Comparison of ENCODE assay signal across 11 cellular contexts in the genomic region with DNA sequence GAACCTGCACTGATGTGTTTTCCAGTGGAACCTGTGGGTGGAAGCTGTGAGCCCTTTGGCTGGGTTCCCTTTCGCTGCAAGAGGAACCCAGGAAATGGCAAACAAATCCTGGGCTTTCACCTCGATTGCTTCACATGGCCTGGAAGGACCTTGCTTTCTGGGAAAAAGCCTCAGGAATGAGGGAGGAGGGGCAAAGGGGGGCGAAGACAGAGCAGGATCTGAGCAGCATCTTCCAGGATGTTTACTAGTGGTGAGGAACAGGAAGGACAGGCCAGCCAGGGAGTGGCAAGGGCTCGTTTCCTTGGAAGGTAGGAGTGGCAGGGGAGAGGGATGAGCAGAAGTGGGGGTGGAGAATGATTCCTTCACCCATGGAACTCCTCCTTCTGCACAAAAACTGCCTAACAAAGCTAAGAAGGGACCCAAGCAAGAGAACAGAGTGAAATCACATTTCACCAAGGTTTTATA. TPM values are rescaled to one million over a fixed set of nuclear protein-coding genes. Genes with fewer than 3 reads are reported as not detected.
DNase-seq lines count a peak whose midpoint lies in the region; ATAC-seq and TF ChIP-seq lines count a peak whose summit lies in the region.
"Had no signal": no experiment of that assay in that cellular context is flagged by ENCODE, and none has a peak within 500 bp of the region (broad histone marks: within the 10 kb centered on the region; RNA-seq: fewer than 3 reads in every experiment).

No MANE protein-coding gene starts in this region.

- intact Hi-C loops in PC-9 (cut with micrococcal nuclease; ENCODE audit: unreplicated experiment) = no loop called here
- intact Hi-C loops in left lung (cut with DNase I) = no loop called here

- H3K27me3 ChIP-seq in PC-9 (ENCODE audit: insufficient read depth, low read depth) (no peaks in the 10 kb centered on the region), fibroblast of lung (ENCODE audit: control insufficient read depth, insufficient read depth, low read length) (no peaks in the 10 kb centered on the region), osteoblast (ENCODE audit: insufficient read depth, low read length) (no peaks in the 10 kb centered on the region), left lung (peaks cover 0 to 5% of the 10 kb centered on the region in 2 donors)

- H3K27ac ChIP-seq in PC-9 = no peak overlapping the region
- H3K27ac ChIP-seq in fibroblast of lung (ENCODE audit: insufficient read depth, low read length) = no peak overlapping the region
- H3K27ac ChIP-seq in osteoblast (ENCODE audit: low read depth, low read length) = no peak overlapping the region
- no peak overlapping the region for H3K27ac ChIP-seq in left lung

- peak; percentile 27 for DNase-seq in COLO829 (ENCODE audit: low spot score)
- peak; percentile 31 to 33 for DNase-seq in PC-9
- DNase-seq in fibroblast of lung (ENCODE audit: low read depth in 2 of 2) = peak; percentile 65 to 78
- DNase-seq in osteoblast (ENCODE audit: insufficient read length, low spot score, missing footprints) = peak; percentile 86
- no peak for DNase-seq in activated CD8-positive, alpha-beta memory T cell treated with anti-CD3 and anti-CD28 coated beads, Interleukin-2, amount 50 U/mL, for 48 hours
- DNase-seq in left lung = no peak
- DNase-seq in GF-D8 (lab: John Stamatoyannopoulos, UW) = no peak
- DNase-seq: DMS53, naive B cell, NCI-H1417 had no signal

- no TSS peak for BruUV-seq in PC-9 (replicated peaks; lab: Mats Ljungman, UMichigan)

- no peaks in the 10 kb centered on the region for H3K9me2 ChIP-seq in PC-9 (ENCODE audit: insufficient read depth)

- CTCF ChIA-PET in PC-9 (lab: Charles Lee) = no interaction called here

- POLR2A ChIA-PET in PC-9 (lab: Charles Lee; ENCODE audit: unreplicated experiment) = no interaction called here

- H3K9ac ChIP-seq in fibroblast of lung (ENCODE audit: insufficient read depth, low read length) = no peak overlapping the region

- H3K36me3 ChIP-seq in PC-9 (ENCODE audit: low read depth) = no peaks in the 10 kb centered on the region
- H3K36me3 ChIP-seq in fibroblast of lung (ENCODE audit: control insufficient read depth, insufficient read depth, low read length) = peaks cover 2% of the 10 kb centered on the region
- peaks cover 16% of the 10 kb centered on the region for H3K36me3 ChIP-seq in osteoblast (ENCODE audit: insufficient read depth, low read length)
- H3K36me3 ChIP-seq in left lung = no peaks in the 10 kb centered on the region

- H2AFZ ChIP-seq in PC-9 (no peak overlapping the region), fibroblast of lung (ENCODE audit: low read length) (no peak overlapping the region), osteoblast (ENCODE audit: low read length) (no peak overlapping the region)

- H4K20me1 ChIP-seq in PC-9 (ENCODE audit: insufficient read depth) (no peaks in the 10 kb centered on the region), fibroblast of lung (ENCODE audit: control insufficient read depth, extremely low read depth, insufficient read depth, low read length) (no peaks in the 10 kb centered on the region), osteoblast (ENCODE audit: insufficient read depth, low read length) (peaks cover 11% of the 10 kb centered on the region)

- H3F3A ChIP-seq in PC-9 (ENCODE audit: insufficient read depth, low read depth) = peaks cover 8% of the 10 kb centered on the region; the same call in 1 of the 2 replicates

- H3K4me3 ChIP-seq in PC-9 (no peak overlapping the region), fibroblast of lung (replicated peaks in 1 of 4; ENCODE audit: control extremely low read depth in 1 of 4, insufficient read depth in 1 of 4, low read depth in 3 of 4, low read length in 4 of 4) (no peak overlapping the region), osteoblast (ENCODE audit: insufficient read depth, low read length) (no peak overlapping the region), left lung (no peak overlapping the region)

- ATAC-seq in left lung (no peak), GM18909 (IDR thresholded peaks at IDR 0.05; ENCODE audit: poor library complexity, unreplicated experiment) (no peak)

- H3K79me2 ChIP-seq in PC-9 (ENCODE audit: low read depth) = no peaks in the 10 kb centered on the region
- peaks cover 5% of the 10 kb centered on the region for H3K79me2 ChIP-seq in fibroblast of lung (ENCODE audit: control insufficient read depth, insufficient read depth, low read length)
- peaks cover 32% of the 10 kb centered on the region for H3K79me2 ChIP-seq in osteoblast (ENCODE audit: insufficient read depth, low read length)

- H3K4me1 ChIP-seq in PC-9 (replicated peaks; ENCODE audit: insufficient read depth) (peaks cover 14% of the 10 kb centered on the region), fibroblast of lung (ENCODE audit: control insufficient read depth, extremely low read depth, insufficient read depth, low read length) (peaks cover 6% of the 10 kb centered on the region), osteoblast (ENCODE audit: insufficient read depth, low read length) (peaks cover 18% of the 10 kb centered on the region), left lung (peaks cover 0 to 8% of the 10 kb centered on the region in 2 donors)

- H3K4me2 ChIP-seq in PC-9 (peak overlapping the region; percentile 45), fibroblast of lung (ENCODE audit: extremely low read depth, insufficient read depth, low read length) (no peak overlapping the region), osteoblast (ENCODE audit: insufficient read depth, low read length) (no peak overlapping the region)

- no peak for TF ChIP-seq CTCF in PC-9 (conservative IDR thresholded peaks at IDR 0.05)
- peak; percentile 8 to 19 for TF ChIP-seq CTCF in fibroblast of lung (conservative IDR thresholded peaks at IDR 0.05 in 1 of 2, IDR thresholded peaks at IDR 0.05 in 1 of 2; ENCODE audit: low read depth in 1 of 2, low read length in 2 of 2)
- TF ChIP-seq CTCF in osteoblast (IDR thresholded peaks at IDR 0.05; ENCODE audit: extremely low read depth, low read depth, low read length) = peak; percentile 16
- no peak for TF ChIP-seq CTCF in left lung (IDR thresholded peaks at IDR 0.05)

- H3K9me3 ChIP-seq in PC-9 (ENCODE audit: insufficient read depth, low read depth) (no peaks in the 10 kb centered on the region), fibroblast of lung (ENCODE audit: control insufficient read depth, insufficient read depth, low read depth, low read length) (no peaks in the 10 kb centered on the region), osteoblast (ENCODE audit: low read depth, low read length) (no peaks in the 10 kb centered on the region), left lung (peaks cover 0 to 5% of the 10 kb centered on the region in 2 donors)

RNA-seq across cellular contexts. Expression of gene SLC2A10, which starts 5.9 kb away (rescaled TPM):
- total RNA-seq in PC-9 (2021) (28.6 and 33.6 TPM in 2 replicates), fibroblast of lung (42.1 and 47.2 TPM in 2 replicates), osteoblast (44.2 and 47.4 TPM in 2 replicates), left lung (10 to 100 TPM; 12.9 to 26.1 TPM)
- polyA plus RNA-seq in fibroblast of lung = 20.4 and 35.3 TPM in 2 replicates
- polyA plus RNA-seq in fibroblast of lung (2012) = 15.9 and 24.3 TPM in 2 replicates
- polyA minus RNA-seq in fibroblast of lung (ENCODE audit: low replicate concordance) = 28.0 and 51.5 TPM in 2 replicates

RNA-seq across cellular contexts. Expression of gene TP53RK, which starts 26.1 kb away (rescaled TPM):
- total RNA-seq in PC-9 (2021) (9.9 and 10.4 TPM in 2 replicates), fibroblast of lung (19.5 TPM in 2 replicates), osteoblast (18.0 and 21.0 TPM in 2 replicates), left lung (10 to 100 TPM in 1 of 2 donors, 1 to 10 TPM in 1; 9.6 to 11.6 TPM)
- 9.2 and 10.5 TPM in 2 replicates for polyA plus RNA-seq in fibroblast of lung
- 10.0 and 12.9 TPM in 2 replicates for polyA plus RNA-seq in fibroblast of lung (2012)
- 5.9 and 6.4 TPM in 2 replicates for polyA minus RNA-seq in fibroblast of lung (ENCODE audit: low replicate concordance)

Comparison
In these comparisons a context has a peak if more than half of its experiments do, and no peak if none do; other contexts are left out.
1. DNase-seq: peak in COLO829 (single experiment), PC-9 (2 of 2), fibroblast of lung (2 of 2) and osteoblast (single experiment); none in activated CD8-positive, alpha-beta memory T cell treated with anti-CD3 and anti-CD28 coated beads, Interleukin-2, amount 50 U/mL, for 48 hours (single experiment), left lung (0 of 2) and GF-D8 (single experiment).
2. CTCF ChIP-seq: peak in fibroblast of lung (2 of 2) and osteoblast (single experiment); none in PC-9 (single experiment) and left lung (0 of 2).